Comparison of ENCODE assay signal across 1 cellular context in genomic region chr3:3353153-3353552, GRCh38.
TF ChIP-seq lines count a peak whose summit lies in the region.

No MANE protein-coding gene starts in this region.

TF ChIP-seq in HepG2, 621 proteins besides CTCF, POLR2A, EP300 and RAD21 (continued from another document):
- TF ChIP-seq TRIM22 (IDR thresholded peaks at IDR 0.05) (no peak), ZBED4 (CRISPR knock-in tag; IDR thresholded peaks at IDR 0.05; ENCODE audit: borderline replicate concordance) (no peak), KAT2B (IDR thresholded peaks at IDR 0.05; ENCODE audit: borderline replicate concordance, low read depth, low read length) (no peak), SRF (IDR thresholded peaks at IDR 0.05; ENCODE audit: low read depth, low read length) (no peak)
